29 cellular contexts compared by ENCODE assay signal in genomic region chr15:44023176-44023575, GRCh38.
DNase-seq lines count a peak whose midpoint lies in the region; ATAC-seq, FAIRE-seq and TF ChIP-seq lines count a peak whose summit lies in the region.
"Had no signal": no experiment of that assay in that cellular context is flagged by ENCODE, and none has a peak within 500 bp of the region (broad histone marks: within the 10 kb centered on the region; RNA-seq: fewer than 3 reads in every experiment).

No MANE protein-coding gene starts in this region.

- H3K27me3 ChIP-seq in GM12878 (replicated peaks in 1 of 2; ENCODE audit: control insufficient read depth in 2 of 2, insufficient read depth in 2 of 2, low read length in 1 of 2): no peaks in the 10 kb centered on the region
- no peaks in the 10 kb centered on the region for H3K27me3 ChIP-seq in spleen (replicated peaks in 1 of 7)
- no peaks in the 10 kb centered on the region for H3K27me3 ChIP-seq in HAP-1 (ENCODE audit: low read depth)
- H3K27me3 ChIP-seq: BLaER1 treated with 17β-estradiol and CSF1 and Interleukin-3, amounts not matched to agents 10 nM and 100 nM; dorsolateral prefrontal cortex; pancreas; upper lobe of right lung had no signal

- H3K4me3 ChIP-seq in GM12864 (ENCODE audit: low read depth, low read length): no peak overlapping the region
- H3K4me3 ChIP-seq in GM12878: no peak overlapping the region
- no peak overlapping the region for H3K4me3 ChIP-seq in fibroblast of pulmonary artery (replicated peaks; ENCODE audit: low read depth, low read length)
- no peak overlapping the region for H3K4me3 ChIP-seq in spleen
- no peak overlapping the region for H3K4me3 ChIP-seq in HAP-1
- H3K4me3 ChIP-seq: BLaER1 treated with 17β-estradiol and CSF1 and Interleukin-3, amounts not matched to agents 10 nM and 100 nM; dorsolateral prefrontal cortex; pancreas; upper lobe of right lung had no signal

- H3K4me1 ChIP-seq in GM12878 (ENCODE audit: control insufficient read depth, insufficient read depth, low read length) (no peaks in the 10 kb centered on the region), spleen (no peaks in the 10 kb centered on the region), HAP-1 (no peaks in the 10 kb centered on the region)
- H3K4me1 ChIP-seq: BLaER1 treated with 17β-estradiol and CSF1 and Interleukin-3, amounts not matched to agents 10 nM and 100 nM; pancreas; upper lobe of right lung had no signal

- 43% methylated on average over 2 of the region's 2 CpGs for WGBS in GM12878 (ENCODE audit: insufficient coverage, insufficient replicate concordance, low lambda C conversion rate, missing lambda C conversion rate)
- 77 to 85% (median 82%) methylated on average over 2 of the region's 2 CpGs for WGBS in spleen, 5 donors

- in situ Hi-C loops in GM12878 (cut with MboI) (no loop called here), HAP-1 (cut with MboI; ENCODE audit: low sequenced_read_pairs) (no loop called here)

- no peak overlapping the region for H2AFZ ChIP-seq in GM12878 (ENCODE audit: control insufficient read depth, low read depth, low read length)

- CTCF ChIA-PET in GM12878 (lab: Yijun Ruan, JAX): interaction anchor here (0.9 to 1.2 kb wide), 2 partner anchors 42 to 119 kb away, joined by 4 to 5 read pairs; no protein-coding TSS in a partner anchor

- H3K36me3 ChIP-seq in GM12878 (ENCODE audit: control insufficient read depth in 2 of 2, insufficient read depth in 2 of 2, low read length in 1 of 2) (no peaks in the 10 kb centered on the region), spleen (no peaks in the 10 kb centered on the region), HAP-1 (replicated peaks) (no peaks in the 10 kb centered on the region)
- H3K36me3 ChIP-seq: BLaER1 treated with 17β-estradiol and CSF1 and Interleukin-3, amounts not matched to agents 10 nM and 100 nM; pancreas; upper lobe of right lung had no signal

- no peaks in the 10 kb centered on the region for H4K20me1 ChIP-seq in GM12878 (ENCODE audit: control insufficient read depth, insufficient read depth)
- H4K20me1 ChIP-seq: BLaER1 treated with 17β-estradiol and CSF1 and Interleukin-3, amounts not matched to agents 10 nM and 100 nM had no signal

- H3K4me2 ChIP-seq in GM12878 (ENCODE audit: control insufficient read depth, insufficient read depth): no peak overlapping the region
- H3K4me2 ChIP-seq: BLaER1 treated with 17β-estradiol and CSF1 and Interleukin-3, amounts not matched to agents 10 nM and 100 nM had no signal

- no peak for FAIRE-seq in GM12878 (lab: Jason Lieb, UNC)
- FAIRE-seq: endometrium, pancreas had no signal

- ATAC-seq in GM12878 (no peak), HG03521 (IDR thresholded peaks at IDR 0.05; ENCODE audit: unreplicated experiment) (no peak), HG03354 (IDR thresholded peaks at IDR 0.05; ENCODE audit: poor library complexity, severe bottlenecking, unreplicated experiment) (no peak)
- ATAC-seq: activated CD8-positive, alpha-beta memory T cell treated with anti-CD3 and anti-CD28 coated beads, Interleukin-2, amount 10 ng/mL, durations not matched to agents 7 days and 5 days; activated naive CD8-positive, alpha-beta T cell treated with anti-CD3 and anti-CD28 coated beads, Interleukin-2, amount 50 U/mL, for 24 hours; activated T-cell treated with anti-CD3 and anti-CD28 coated beads, Interleukin-2, amount 50 U/mL, for 4 hours; pancreas; upper lobe of right lung had no signal

- H3K27ac ChIP-seq in GM12878 (ENCODE audit: control insufficient read depth, insufficient read depth) (no peak overlapping the region), spleen (no peak overlapping the region)
- H3K27ac ChIP-seq: BLaER1 treated with 17β-estradiol and CSF1 and Interleukin-3, amounts not matched to agents 10 nM and 100 nM; dorsolateral prefrontal cortex; pancreas; upper lobe of right lung had no signal

- BruUV-seq in GM12878 (replicated peaks; lab: Mats Ljungman, UMichigan): no TSS peak

- H3K9me3 ChIP-seq in GM12878 (replicated peaks; ENCODE audit: control insufficient read depth, insufficient read depth, low read length) (no peaks in the 10 kb centered on the region), spleen (peaks cover 0 to 4% (median 0%) of the 10 kb centered on the region in 8 donors), HAP-1 (no peaks in the 10 kb centered on the region)
- H3K9me3 ChIP-seq: BLaER1 treated with 17β-estradiol and CSF1 and Interleukin-3, amounts not matched to agents 10 nM and 100 nM; pancreas; upper lobe of right lung had no signal

- no peak for TF ChIP-seq EP300 in GM12878 (IDR thresholded peaks at IDR 0.05; ENCODE audit: borderline replicate concordance in 1 of 2, control insufficient read depth in 1 of 2, low read depth in 2 of 2, low read length in 2 of 2)

- no peak for DNase-seq in GM12864 (ENCODE audit: low read depth)
- peak; percentile 50 for DNase-seq in HT1080 (ENCODE audit: low read depth)
- DNase-seq in GM12878 (ENCODE audit: low read depth, low spot score): no peak
- DNase-seq in fibroblast of pulmonary artery (ENCODE audit: low read depth): peak; percentile 65
- no peak for DNase-seq in spleen
- no peak for DNase-seq in HAP-1 (ENCODE audit: low spot score in 2 of 2)
- DNase-seq: activated B cell treated with CpG ODN at 0.5 μM for 24 hours; activated CD8-positive, alpha-beta memory T cell treated with anti-CD3 and anti-CD28 coated beads, Interleukin-2, amount 10 ng/mL, durations not matched to agents 7 days and 5 days; activated gamma-delta T cell treated with Interleukin-2 at 50 U/mL for 16 hours; activated naive CD8-positive, alpha-beta T cell treated with anti-CD3 and anti-CD28 coated beads, Interleukin-2, amount 50 U/mL, for 24 hours; activated T-cell treated with anti-CD3 and anti-CD28 coated beads, Interleukin-2, amount 50 U/mL, for 4 hours; cerebellar nuclear complex; COR-L47; dorsolateral prefrontal cortex; GDM1; immature natural killer cell; NCI-H1092; NCI-H1694 treated with DMSO at 0.1 percent for 48 hours; NCI-H446 treated with DMSO at 0.1 percent for 48 hours; NCI-H82; nephron progenitor cell; pancreas; stimulated activated naive CD4-positive, alpha-beta T cell; T-helper 1 cell; upper lobe of right lung had no signal

- no peak overlapping the region for H3K9ac ChIP-seq in GM12878 (ENCODE audit: control insufficient read depth, insufficient read depth, low read length)
- H3K9ac ChIP-seq: BLaER1 treated with 17β-estradiol and CSF1 and Interleukin-3, amounts not matched to agents 10 nM and 100 nM had no signal

- peak; percentile 19; the same call in 1 of the 2 replicates for TF ChIP-seq RAD21 in GM12878 (IDR thresholded peaks at IDR 0.05; ENCODE audit: insufficient read depth, low read depth, low read length)

- TF ChIP-seq POLR2A in GM12878 (IDR thresholded peaks at IDR 0.05; ENCODE audit: low read depth, low read length) (no peak), spleen (IDR thresholded peaks at IDR 0.05) (no peak)

- H3K79me2 ChIP-seq in GM12878 (ENCODE audit: control insufficient read depth, insufficient read depth, low read length): no peaks in the 10 kb centered on the region

- POLR2A ChIA-PET in GM12878 (lab: Charles Lee): interaction anchor here (0.5 to 0.7 kb wide), 2 partner anchors 420 to 1476 kb away, joined by 3 read pairs; no protein-coding TSS in a partner anchor

- peak; percentile 13 for TF ChIP-seq CTCF in GM12864 (IDR thresholded peaks at IDR 0.05; ENCODE audit: low read depth, low read length, missing control alignments)
- no peak for TF ChIP-seq CTCF in GM12878 (IDR thresholded peaks at IDR 0.05 in 2 of 3, conservative IDR thresholded peaks at IDR 0.05 in 1 of 3; ENCODE audit: control insufficient read depth in 2 of 3, extremely low read depth in 1 of 3, insufficient read depth in 1 of 3, low read depth in 3 of 3, low read length in 3 of 3)
- TF ChIP-seq CTCF in fibroblast of pulmonary artery (IDR thresholded peaks at IDR 0.05; ENCODE audit: low read length, missing control alignments): peak; percentile 32
- no peak for TF ChIP-seq CTCF in spleen (IDR thresholded peaks at IDR 0.05 in 8 of 11, conservative IDR thresholded peaks at IDR 0.05 in 3 of 11)

- SMC1A ChIA-PET in GM12878 (lab: Charles Lee; ENCODE audit: uncharacterized antibody, unreplicated experiment): interaction anchor here (1.1 to 1.9 kb wide), 2 partner anchors 10 to 107 kb away, joined by 3 to 5 read pairs; no protein-coding TSS in a partner anchor

- RAD21 ChIA-PET in GM12878 (lab: Charles Lee; ENCODE audit: unreplicated experiment): interaction anchor here (0.7 to 1.0 kb wide), 2 partner anchors 59 to 119 kb away, joined by 3 to 4 read pairs; no protein-coding TSS in a partner anchor

- intact Hi-C loops in GM12878 (cut with micrococcal nuclease; ENCODE audit: unreplicated experiment): no loop called here
- intact Hi-C loops in spleen (cut with DNase I; ENCODE audit: low total_unique reads): no loop called here

TF ChIP-seq in GM12878, 131 proteins besides CTCF, POLR2A, EP300 and RAD21 (continues in another document):
- TF ChIP-seq, protein P1, sequence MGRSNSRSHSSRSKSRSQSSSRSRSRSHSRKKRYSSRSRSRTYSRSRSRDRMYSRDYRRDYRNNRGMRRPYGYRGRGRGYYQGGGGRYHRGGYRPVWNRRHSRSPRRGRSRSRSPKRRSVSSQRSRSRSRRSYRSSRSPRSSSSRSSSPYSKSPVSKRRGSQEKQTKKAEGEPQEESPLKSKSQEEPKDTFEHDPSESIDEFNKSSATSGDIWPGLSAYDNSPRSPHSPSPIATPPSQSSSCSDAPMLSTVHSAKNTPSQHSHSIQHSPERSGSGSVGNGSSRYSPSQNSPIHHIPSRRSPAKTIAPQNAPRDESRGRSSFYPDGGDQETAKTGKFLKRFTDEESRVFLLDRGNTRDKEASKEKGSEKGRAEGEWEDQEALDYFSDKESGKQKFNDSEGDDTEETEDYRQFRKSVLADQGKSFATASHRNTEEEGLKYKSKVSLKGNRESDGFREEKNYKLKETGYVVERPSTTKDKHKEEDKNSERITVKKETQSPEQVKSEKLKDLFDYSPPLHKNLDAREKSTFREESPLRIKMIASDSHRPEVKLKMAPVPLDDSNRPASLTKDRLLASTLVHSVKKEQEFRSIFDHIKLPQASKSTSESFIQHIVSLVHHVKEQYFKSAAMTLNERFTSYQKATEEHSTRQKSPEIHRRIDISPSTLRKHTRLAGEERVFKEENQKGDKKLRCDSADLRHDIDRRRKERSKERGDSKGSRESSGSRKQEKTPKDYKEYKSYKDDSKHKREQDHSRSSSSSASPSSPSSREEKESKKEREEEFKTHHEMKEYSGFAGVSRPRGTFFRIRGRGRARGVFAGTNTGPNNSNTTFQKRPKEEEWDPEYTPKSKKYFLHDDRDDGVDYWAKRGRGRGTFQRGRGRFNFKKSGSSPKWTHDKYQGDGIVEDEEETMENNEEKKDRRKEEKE (IDR thresholded peaks at IDR 0.05): no peak
- no peak for TF ChIP-seq IKZF2 (IDR thresholded peaks at IDR 0.05)
- TF ChIP-seq NFXL1 (IDR thresholded peaks at IDR 0.05; ENCODE audit: borderline replicate concordance): no peak

Comparison
In these comparisons a context has a peak if more than half of its experiments do, and no peak if none do; other contexts are left out.
1. DNase-seq: peak in HT1080 (single experiment) and fibroblast of pulmonary artery (single experiment); none in GM12864 (single experiment), GM12878 (single experiment), spleen (single experiment) and HAP-1 (0 of 2).
2. CTCF ChIP-seq: peak in GM12864 (single experiment) and fibroblast of pulmonary artery (single experiment); none in GM12878 (0 of 3) and spleen (0 of 11).